In the genomic region with DNA sequence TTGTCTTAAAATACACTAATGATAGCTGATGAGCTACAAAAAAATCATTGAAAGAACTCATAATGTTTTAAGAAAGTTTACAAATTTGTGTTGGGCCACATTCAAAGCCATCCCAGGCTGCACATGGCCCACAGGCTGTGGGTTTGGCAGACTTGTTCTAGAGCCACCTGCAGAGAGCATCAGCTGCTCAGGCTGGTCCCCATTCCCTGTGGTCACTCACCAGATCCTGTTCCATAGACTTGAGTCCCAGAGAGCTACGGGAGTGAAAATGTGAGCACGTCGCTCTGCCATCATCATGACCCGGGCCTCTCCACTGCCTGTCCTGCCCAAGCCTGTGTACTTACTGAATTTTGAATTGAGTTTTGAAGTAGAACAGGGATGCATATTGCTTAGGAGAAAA, we compare ENCODE assay signal across 24 cellular contexts. TPM values are rescaled to one million over a fixed set of nuclear protein-coding genes. Genes with fewer than 3 reads are reported as not detected.
"Had no signal": no experiment of that assay in that cellular context is flagged by ENCODE, and none has a peak within 500 bp of the region (broad histone marks: within the 10 kb centered on the region; RNA-seq: fewer than 3 reads in every experiment).

No MANE protein-coding gene starts in this region.

- ATAC-seq: esophagus mucosa; gastrocnemius medialis; heart right ventricle; left colon; lower lobe of right lung; natural killer cell; stimulated activated naive CD8-positive, alpha-beta T cell treated with anti-CD3 and anti-CD28 coated beads, Interleukin-15, amount 100 ng/mL, for 72 hours; upper lobe of right lung had no signal

- DNase-seq: dermis blood vessel endothelial cell; effector memory CD4-positive, alpha-beta T cell; foreskin fibroblast; gastrocnemius medialis; heart right ventricle; hippocampal formation; left colon; left ventricle myocardium inferior; lower lobe of right lung; natural killer cell; nucleus accumbens; stimulated activated CD4-positive, alpha-beta T cell treated with anti-CD3 and anti-CD28 coated beads, Interleukin-12 subunit alpha, Interleukin-12 subunit beta, amount 100 ng/mL, for 4 hours; stimulated activated CD4-positive, alpha-beta T cell treated with anti-CD3 and anti-CD28 coated beads, Interleukin-1b, Interleukin-23, amount 100 ng/mL, for 48 hours; stimulated activated CD4-positive, alpha-beta T cell treated with anti-CD3 and anti-CD28 coated beads, Interleukin-4, amount 100 ng/mL, for 1 hour; stimulated activated CD8-positive, alpha-beta memory T cell treated with anti-CD3 and anti-CD28 coated beads, Interleukin-4, amount 100 ng/mL, for 48 hours; stimulated activated naive CD4-positive, alpha-beta T cell; stimulated activated naive CD8-positive, alpha-beta T cell treated with anti-CD3 and anti-CD28 coated beads, Interleukin-15, amount 100 ng/mL, for 72 hours; transverse colon; upper lobe of right lung; uterus had no signal

RNA-seq across cellular contexts. Expression of a gene that starts 57.3 kb away (rescaled TPM):
- total RNA-seq: gastrocnemius medialis, kidney epithelial cell, mesenteric fat pad, right atrium auricular region had no signal
